In genomic region chr20:35884541-35884865, GRCh38 we compare ENCODE assay signal across 10 cellular contexts.
DNase-seq lines count a peak whose midpoint lies in the region; ATAC-seq and TF ChIP-seq lines count a peak whose summit lies in the region.
"Had no signal": no experiment of that assay in that cellular context is flagged by ENCODE, and none has a peak within 500 bp of the region (broad histone marks: within the 10 kb centered on the region; RNA-seq: fewer than 3 reads in every experiment).

No MANE protein-coding gene starts in this region.

- TF ChIP-seq RAD21 in IMR-90 (IDR thresholded peaks at IDR 0.05; ENCODE audit: low read length), result no peak

- no peak overlapping the region for H2AFZ ChIP-seq in IMR-90 (replicated peaks; ENCODE audit: low read length, poor library complexity)
- no peak overlapping the region for H2AFZ ChIP-seq in mammary epithelial cell (ENCODE audit: low read depth, low read length)

- 0 out of 2 replicates have a peak overlapping the region, but pooled peaks have one; percentile 19 for H3K56ac ChIP-seq in IMR-90 (ENCODE audit: extremely low read depth, insufficient read depth, low read length)

- H2BK15ac ChIP-seq in IMR-90 (ENCODE audit: low read depth, low read length), result peak overlapping the region; percentile 6; the same call in 2 of the 3 replicates

- in situ Hi-C loops in IMR-90 (cut with MboI; ENCODE audit: low sequenced_read_pairs), result loop anchor here (10.0 kb wide), 1 partner anchor 140 kb away; the partner anchor contains the start of gene RBM39
- in situ Hi-C loops in mammary epithelial cell (cut with MboI; ENCODE audit: low sequenced_read_pairs in 2 of 2), result loop anchor here in 1 of 2 donors (5.0 kb wide), 1 partner anchor 142 kb away; the partner anchor contains the start of gene RBM39

- peaks cover 5% of the 10 kb centered on the region for H3K4me1 Mint-ChIP-seq in activated T-helper 17 cell treated with anti-CD3 and anti-CD28 coated beads, Interleukin-2, amount 50 U/mL, for 72 hours

- no peaks in the 10 kb centered on the region for H3K9me3 Mint-ChIP-seq in activated T-helper 17 cell treated with anti-CD3 and anti-CD28 coated beads, Interleukin-2, amount 50 U/mL, for 72 hours
- H3K9me3 Mint-ChIP-seq: activated T-cell treated with anti-CD3 and anti-CD28 coated beads, Interleukin-2, amount 50 U/mL, for 24 hours had no signal

- no peak overlapping the region; the same call in 1 of the 2 replicates for H3K23ac ChIP-seq in IMR-90 (ENCODE audit: low read depth, low read length)

- H3K79me1 ChIP-seq in IMR-90 (ENCODE audit: low read depth in 1 of 2, low read length in 2 of 2), result peaks cover 12 to 60% of the 10 kb centered on the region in 2 experiments

- intact Hi-C loops in IMR-90 (cut with micrococcal nuclease), result loop anchor here (1.0 to 10.0 kb wide), 3 partner anchors 112 to 180 kb away; partner anchors contain the start of genes PHF20 and RBM39
- intact Hi-C loops in mammary epithelial cell (cut with micrococcal nuclease), result loop anchor here (1.0 to 5.0 kb wide), 10 partner anchors 9 to 577 kb away; partner anchors contain the start of gene RBM39
- intact Hi-C loops in thyroid gland (cut with DNase I), result loop anchor here (5.0 to 10.0 kb wide), 3 partner anchors 140 to 267 kb away; partner anchors contain the start of genes RBM39 and SPAG4

- peaks cover 15% of the 10 kb centered on the region for H3K4me1 ChIP-seq in IMR-90 (ENCODE audit: control insufficient read depth, insufficient read depth, low read length)
- H3K4me1 ChIP-seq in mammary epithelial cell (ENCODE audit: insufficient read depth, low read length), result peaks cover 27% of the 10 kb centered on the region
- peaks cover 12% of the 10 kb centered on the region for H3K4me1 ChIP-seq in muscle layer of colon (ENCODE audit: insufficient read depth, low read length)
- peaks cover 5 to 23% of the 10 kb centered on the region in 2 donors for H3K4me1 ChIP-seq in thyroid gland

- H2AK5ac ChIP-seq in IMR-90 (ENCODE audit: low read depth, low read length), result no peak overlapping the region

- H4K5ac ChIP-seq in IMR-90 (ENCODE audit: low read depth, low read length), result no peak overlapping the region

- H3K4me3 Mint-ChIP-seq in activated T-helper 17 cell treated with anti-CD3 and anti-CD28 coated beads, Interleukin-2, amount 50 U/mL, for 72 hours, result no peak overlapping the region
- H3K4me3 Mint-ChIP-seq: activated T-cell treated with anti-CD3 and anti-CD28 coated beads, Interleukin-2, amount 50 U/mL, for 24 hours had no signal

- peak overlapping the region; percentile 26 for H3K4ac ChIP-seq in IMR-90 (ENCODE audit: low read depth, low read length)

- H3K4me3 ChIP-seq in IMR-90 (ENCODE audit: insufficient read depth, low read depth, low read length), result no peak overlapping the region
- H3K4me3 ChIP-seq in mammary epithelial cell (replicated peaks in 1 of 3; ENCODE audit: insufficient read depth in 1 of 3, low read depth in 2 of 3, low read length in 3 of 3), result no peak overlapping the region
- H3K4me3 ChIP-seq in muscle layer of colon (ENCODE audit: low read depth in 1 of 2, low read length in 2 of 2), result no peak overlapping the region
- no peak overlapping the region for H3K4me3 ChIP-seq in thyroid gland (replicated peaks in 1 of 3)

- H3K9me1 ChIP-seq in IMR-90 (ENCODE audit: insufficient read depth, low read length), result peaks cover 21% of the 10 kb centered on the region

- CTCF ChIA-PET in IMR-90 (lab: Yijun Ruan, JAX), result interaction anchor here (0.6 to 1.6 kb wide), 5 partner anchors 9 to 154 kb away, joined by 3 to 6 read pairs (median 3); partner anchors contain the start of gene RBM39
- CTCF ChIA-PET in mammary epithelial cell (lab: Charles Lee; ENCODE audit: low non-redundant PET), result interaction anchor here (0.5 to 1.6 kb wide), 7 partner anchors 18 to 554 kb away, joined by 3 to 8 read pairs (median 5); partner anchors contain the start of genes RBM39 and SCAND1

- BruUV-seq in IMR-90 (replicated peaks; lab: Mats Ljungman, UMichigan) (TSS peak; percentile 73), mammary epithelial cell (replicated peaks; lab: Mats Ljungman, UMichigan) (TSS peak; percentile 87)

- peak overlapping the region; percentile 26 for H3K14ac ChIP-seq in IMR-90 (replicated peaks; ENCODE audit: low read depth, low read length)

- DNase-seq in IMR-90, result no peak
- DNase-seq in mammary epithelial cell, result no peak
- DNase-seq in thyroid gland, result no peak
- DNase-seq in omental fat pad (ENCODE audit: low spot score), result no peak
- no peak for DNase-seq in GM20000 (ENCODE audit: low spot score)

- peak overlapping the region; percentile 3; the same call in 1 of the 2 replicates for H4K91ac ChIP-seq in IMR-90 (ENCODE audit: insufficient read depth, low read depth, low read length)

- POLR2A ChIA-PET in IMR-90 (lab: Charles Lee; ENCODE audit: unreplicated experiment), result interaction anchor here (0.5 to 1.1 kb wide), 4 partner anchors 11 to 177 kb away, joined by 3 to 6 read pairs (median 4); partner anchors contain the start of gene RBM39

- TF ChIP-seq POLR2A in IMR-90 (IDR thresholded peaks at IDR 0.05; ENCODE audit: low read depth, low read length), result no peak
- no peak for TF ChIP-seq POLR2A in thyroid gland (IDR thresholded peaks at IDR 0.05)

- H3K36me3 Mint-ChIP-seq in activated T-helper 17 cell treated with anti-CD3 and anti-CD28 coated beads, Interleukin-2, amount 50 U/mL, for 72 hours (ENCODE audit: low read depth), result peaks cover 36% of the 10 kb centered on the region

- H3K27me3 Mint-ChIP-seq in activated T-helper 17 cell treated with anti-CD3 and anti-CD28 coated beads, Interleukin-2, amount 50 U/mL, for 72 hours, result no peaks in the 10 kb centered on the region
- H3K27me3 Mint-ChIP-seq: activated T-cell treated with anti-CD3 and anti-CD28 coated beads, Interleukin-2, amount 50 U/mL, for 24 hours had no signal

- H3K9ac ChIP-seq in IMR-90 (ENCODE audit: low read depth, low read length), result peak overlapping the region; percentile 1
- peak overlapping the region; percentile 46 for H3K9ac ChIP-seq in mammary epithelial cell (ENCODE audit: insufficient read depth, low read length)
- H3K9ac ChIP-seq in muscle layer of colon (ENCODE audit: low read length), result no peak overlapping the region

- H2BK5ac ChIP-seq in IMR-90 (ENCODE audit: low read depth, low read length, poor library complexity, severe bottlenecking), result peak overlapping the region; percentile 98

- H3K27ac Mint-ChIP-seq in activated T-helper 17 cell treated with anti-CD3 and anti-CD28 coated beads, Interleukin-2, amount 50 U/mL, for 72 hours, result no peak overlapping the region

- no peaks in the 10 kb centered on the region for H3K9me3 ChIP-seq in IMR-90 (ENCODE audit: control insufficient read depth, insufficient read depth, low read length)
- H3K9me3 ChIP-seq in mammary epithelial cell (replicated peaks; ENCODE audit: insufficient read depth, low read length), result no peaks in the 10 kb centered on the region
- H3K9me3 ChIP-seq in muscle layer of colon (ENCODE audit: low read length), result no peaks in the 10 kb centered on the region
- no peaks in the 10 kb centered on the region for H3K9me3 ChIP-seq in thyroid gland

- WGBS in IMR-90 (ENCODE audit: extremely low coverage in 2 of 2, insufficient read length in 1 of 2), 2 experiments, result no CpG with 5 or more reads among the region's 1 CpG
- 0% methylated on average over 1 of the region's 1 CpG for WGBS in mammary epithelial cell (ENCODE audit: low coverage, missing lambda C conversion rate)
- WGBS in thyroid gland, 2 donors, result 25 to 37% methylated on average over 1 of the region's 1 CpG

- H3K27me3 ChIP-seq in IMR-90 (ENCODE audit: control insufficient read depth, insufficient read depth, low read length), result no peaks in the 10 kb centered on the region
- no peaks in the 10 kb centered on the region for H3K27me3 ChIP-seq in mammary epithelial cell (ENCODE audit: insufficient read depth, low read length)
- H3K27me3 ChIP-seq in muscle layer of colon (ENCODE audit: control insufficient read depth in 1 of 2, insufficient read depth in 2 of 2, low read length in 2 of 2), result no peaks in the 10 kb centered on the region
- H3K27me3 ChIP-seq in thyroid gland, result no peaks in the 10 kb centered on the region

- H3K27ac ChIP-seq in IMR-90 (ENCODE audit: insufficient read depth, low read length) (peak overlapping the region; percentile 28), mammary epithelial cell (ENCODE audit: insufficient read depth, low read depth, low read length) (peak overlapping the region; percentile 90), muscle layer of colon (ENCODE audit: low read depth, low read length) (peak overlapping the region; percentile 41), thyroid gland (peak overlapping the region in 2 of 3 donors; percentile 14 to 44)
- H3K27ac ChIP-seq: HL-60 had no signal

- ATAC-seq in IMR-90 (ENCODE audit: low read depth) (no peak), HG03354 (IDR thresholded peaks at IDR 0.05; ENCODE audit: poor library complexity, severe bottlenecking, unreplicated experiment) (no peak), omental fat pad (ENCODE audit: low FRiP score) (no peak)
- ATAC-seq in activated T-helper 17 cell treated with anti-CD3 and anti-CD28 coated beads, Interleukin-2, amount 50 U/mL, for 72 hours (replicated peaks), result no peak

- H3K36me3 ChIP-seq in IMR-90 (ENCODE audit: control insufficient read depth, insufficient read depth, low read length) (peaks cover 6% of the 10 kb centered on the region; the same call in 1 of the 2 replicates), mammary epithelial cell (ENCODE audit: insufficient read depth, low read length) (no peaks in the 10 kb centered on the region), muscle layer of colon (ENCODE audit: insufficient read depth, low read length) (no peaks in the 10 kb centered on the region), thyroid gland (no peaks in the 10 kb centered on the region)

- no peak for TF ChIP-seq CTCF in IMR-90 (conservative IDR thresholded peaks at IDR 0.05; ENCODE audit: low read depth, low read length)
- TF ChIP-seq CTCF in mammary epithelial cell (conservative IDR thresholded peaks at IDR 0.05 in 1 of 2, IDR thresholded peaks at IDR 0.05 in 1 of 2; ENCODE audit: extremely low read depth in 1 of 2, insufficient read depth in 1 of 2, low read depth in 1 of 2, low read length in 2 of 2), result no peak
- no peak for TF ChIP-seq CTCF in thyroid gland (IDR thresholded peaks at IDR 0.05)
- TF ChIP-seq CTCF in omental fat pad (IDR thresholded peaks at IDR 0.05), result no peak
- TF ChIP-seq CTCF in GM20000 (IDR thresholded peaks at IDR 0.05; ENCODE audit: extremely low read depth, missing control alignments), result no peak

- H2BK20ac ChIP-seq in IMR-90 (ENCODE audit: low read depth, low read length), result peak overlapping the region; percentile 8; the same call in 1 of the 2 replicates

- peak overlapping the region; percentile 7 for H3K4me2 ChIP-seq in IMR-90 (ENCODE audit: low read depth, low read length)
- H3K4me2 ChIP-seq in mammary epithelial cell (ENCODE audit: insufficient read depth, low read depth, low read length), result peak overlapping the region; percentile 54

- H3K79me2 ChIP-seq in mammary epithelial cell (ENCODE audit: insufficient read depth, low read length), result peaks cover 24% of the 10 kb centered on the region

- peak overlapping the region; percentile 46; the same call in 1 of the 2 replicates for H2BK120ac ChIP-seq in IMR-90 (ENCODE audit: low read depth, low read length)

- H4K8ac ChIP-seq in IMR-90 (ENCODE audit: low read depth in 2 of 2, low read length in 2 of 2), result peak overlapping the region in 1 of 2 experiments; percentile 10; a peak in 2 of 4 replicates

- dilution Hi-C loops in IMR-90 (cut with HindIII; ENCODE audit: low sequenced_read_pairs, unreplicated experiment), result no loop called here
- dilution Hi-C loops in mammary epithelial cell (cut with HindIII; ENCODE audit: low sequenced_read_pairs), result no loop called here

- H4K20me1 ChIP-seq in IMR-90 (ENCODE audit: insufficient read depth, low read length), result no peaks in the 10 kb centered on the region
- H4K20me1 ChIP-seq in mammary epithelial cell (ENCODE audit: insufficient read depth, low read length), result no peaks in the 10 kb centered on the region

- no peak overlapping the region for H2AK9ac ChIP-seq in IMR-90 (replicated peaks; ENCODE audit: low read depth, low read length, poor library complexity)

- no peak overlapping the region for H3K18ac ChIP-seq in IMR-90 (ENCODE audit: low read depth, low read length)

Comparison
In these comparisons a context has a peak if more than half of its experiments do, and no peak if none do; other contexts are left out.
1. H3K27ac ChIP-seq: peak in every context shown above with its lines; median percentile 90 in mammary epithelial cell; 41 in muscle layer of colon; 29 in thyroid gland; 28 in IMR-90.